Comparison of ENCODE assay signal across 8 cellular contexts in genomic region chr13:102773441-102774209, GRCh38. TPM values are rescaled to one million over a fixed set of nuclear protein-coding genes. Genes with fewer than 3 reads are reported as not detected.
DNase-seq lines count a peak whose midpoint lies in the region; ATAC-seq and TF ChIP-seq lines count a peak whose summit lies in the region.

TEX30 (minus strand) TSS chr13:102773786; CDS start chr13:102770026, 3,760 bp downstream.

- H3K27ac ChIP-seq in HUES64 (ENCODE audit: low read depth, low read length) (0 out of 2 replicates have a peak within 1 kb of the TSS, but pooled peaks have one; percentile 38), esophagus (ENCODE audit: low read depth in 2 of 2, low read length in 1 of 2) (peak within 1 kb of the TSS; percentile 80 to 91), muscle layer of colon (ENCODE audit: low read depth, low read length) (peak within 1 kb of the TSS; percentile 91)

- 13% methylated on average over 85 of the region's 85 CpGs for WGBS in HUES64
- 2% methylated on average over 79 to 85 of the region's 85 CpGs for WGBS in esophagus, 2 donors

- H3K4me3 Mint-ChIP-seq in activated T-cell treated with anti-CD3 and anti-CD28 coated beads, Interleukin-2, amount 50 U/mL, for 4 hours = peak within 1 kb of the TSS; percentile 89

- no peaks in the 10 kb centered on the region for H3K9me3 Mint-ChIP-seq in activated T-cell treated with anti-CD3 and anti-CD28 coated beads, Interleukin-2, amount 50 U/mL, for 4 hours

- H3K9me3 ChIP-seq in HUES64 (ENCODE audit: insufficient read depth, low read depth, low read length) (no peaks in the 10 kb centered on the region), esophagus (ENCODE audit: control insufficient read depth in 2 of 2, insufficient read depth in 1 of 2, low read depth in 1 of 2, low read length in 1 of 2) (no peaks in the 10 kb centered on the region), muscle layer of colon (ENCODE audit: low read length) (no peaks in the 10 kb centered on the region)

- peak within 1 kb of the TSS; percentile 70 for H3K9ac ChIP-seq in HUES64 (ENCODE audit: low read depth, low read length)
- peak within 1 kb of the TSS; percentile 58 for H3K9ac ChIP-seq in muscle layer of colon (ENCODE audit: low read length)

- H3K4me1 Mint-ChIP-seq in activated T-cell treated with anti-CD3 and anti-CD28 coated beads, Interleukin-2, amount 50 U/mL, for 4 hours (ENCODE audit: low read depth) = peaks cover 40% of the 10 kb centered on the region

- peak; percentile 96 for ATAC-seq in GM21526 (IDR thresholded peaks at IDR 0.05; ENCODE audit: low FRiP score, unreplicated experiment)
- ATAC-seq in activated T-cell treated with anti-CD3 and anti-CD28 coated beads, Interleukin-2, amount 50 U/mL, for 4 hours = peak; percentile 94 to 97

- peaks cover 21% of the 10 kb centered on the region for H3K27me3 ChIP-seq in HUES64 (ENCODE audit: insufficient read depth, low read length)
- H3K27me3 ChIP-seq in esophagus (ENCODE audit: control insufficient read depth in 1 of 2, insufficient read depth in 2 of 2, low read length in 2 of 2) = no peaks in the 10 kb centered on the region
- H3K27me3 ChIP-seq in muscle layer of colon (ENCODE audit: control insufficient read depth in 1 of 2, insufficient read depth in 2 of 2, low read length in 2 of 2) = no peaks in the 10 kb centered on the region

- H3K36me3 ChIP-seq in HUES64 (ENCODE audit: insufficient read depth, low read length) = no peaks in the 10 kb centered on the region
- no peaks in the 10 kb centered on the region for H3K36me3 ChIP-seq in esophagus (ENCODE audit: control insufficient read depth in 2 of 2, insufficient read depth in 2 of 2, low read length in 1 of 2)
- H3K36me3 ChIP-seq in muscle layer of colon (ENCODE audit: insufficient read depth, low read length) = no peaks in the 10 kb centered on the region

- DNase-seq in DMS153 (lab: John Stamatoyannopoulos, UW) = peak; percentile 78
- DNase-seq in activated T-cell treated with anti-CD3 and anti-CD28 coated beads, Interleukin-2, amount 50 U/mL, for 4 hours = peak; percentile 85
- DNase-seq in stimulated activated CD8-positive, alpha-beta memory T cell treated with anti-CD3 and anti-CD28 coated beads, Interleukin-7, amount 100 ng/mL, for 24 hours (ENCODE audit: low read depth) = peak; percentile 68

- no peaks in the 10 kb centered on the region for H3K27me3 Mint-ChIP-seq in activated T-cell treated with anti-CD3 and anti-CD28 coated beads, Interleukin-2, amount 50 U/mL, for 4 hours (ENCODE audit: low read depth)

- H3K4me1 ChIP-seq in HUES64 (ENCODE audit: insufficient read depth, low read length) (no peaks in the 10 kb centered on the region), esophagus (ENCODE audit: control insufficient read depth in 2 of 2, insufficient read depth in 2 of 2, low read length in 1 of 2) (peaks cover 0 to 10% of the 10 kb centered on the region in 2 donors), muscle layer of colon (ENCODE audit: insufficient read depth, low read length) (no peaks in the 10 kb centered on the region)

- H3K4me3 ChIP-seq in HUES64 (ENCODE audit: low read length) = peak within 1 kb of the TSS; percentile 82
- H3K4me3 ChIP-seq in esophagus (ENCODE audit: low read depth in 1 of 2, low read length in 2 of 2) = peak within 1 kb of the TSS; percentile 80 to 84
- H3K4me3 ChIP-seq in muscle layer of colon (ENCODE audit: low read depth in 1 of 2, low read length in 2 of 2) = peak within 1 kb of the TSS; percentile 76 to 81

- H3K36me3 Mint-ChIP-seq in activated T-cell treated with anti-CD3 and anti-CD28 coated beads, Interleukin-2, amount 50 U/mL, for 4 hours (ENCODE audit: insufficient read depth) = no peaks in the 10 kb centered on the region

TF ChIP-seq in PFSK-1, 5 proteins besides CTCF, POLR2A, EP300 and RAD21:
- TF ChIP-seq SIN3A (IDR thresholded peaks at IDR 0.05; ENCODE audit: borderline replicate concordance, insufficient read depth, low read length) (no peak), FOXP2 (optimal IDR thresholded peaks at IDR 0.05; ENCODE audit: borderline replicate concordance, extremely low read depth, extremely low read length, insufficient read depth) (peak; percentile 88), TAF1 (IDR thresholded peaks at IDR 0.05; ENCODE audit: borderline replicate concordance, insufficient read depth, low read length) (peak; percentile 44; the same call in 1 of the 2 replicates), POLR2AphosphoS5 (IDR thresholded peaks at IDR 0.05; ENCODE audit: low read depth, low read length) (peak; percentile 88), REST (IDR thresholded peaks at IDR 0.05; ENCODE audit: insufficient read depth in 1 of 2, low read depth in 2 of 2, low read length in 2 of 2) (no peak)

RNA-seq across cellular contexts. Expression of gene TEX30, which starts in this region (rescaled TPM):
- polyA plus RNA-seq in HUES64 (2013, experiment 1 of 2) = 12.2 TPM
- 16.2 TPM for polyA plus RNA-seq in HUES64 (2013, experiment 2 of 2)
- 4.3 TPM for polyA plus RNA-seq in PFSK-1 (2012; ENCODE audit: insufficient read length, low read depth)
- total RNA-seq in activated T-cell treated with anti-CD3 and anti-CD28 coated beads, Interleukin-2, amount 50 U/mL, for 4 hours = 10 to 100 TPM; 35.5 to 37.9 (median 35.7) TPM
- polyA plus RNA-seq in esophagus = 10 to 100 TPM; 10.3 to 15.7 TPM

Comparison
In these comparisons a context has a peak if more than half of its experiments do, and no peak if none do; other contexts are left out.
1. Peak in every context shown above with its lines: DNase-seq, ATAC-seq, H3K4me3 ChIP-seq and H3K27ac ChIP-seq.
2. H3K27ac ChIP-seq: peak in every context shown above with its lines; median percentile 91 in muscle layer of colon; 86 in esophagus; 38 in HUES64.